Comparison of ENCODE assay signal across 14 cellular contexts in genomic region chr11:16784671-16785070, GRCh38.
"Had no signal": no experiment of that assay in that cellular context is flagged by ENCODE, and none has a peak within 500 bp of the region (broad histone marks: within the 10 kb centered on the region; RNA-seq: fewer than 3 reads in every experiment).

No MANE protein-coding gene starts in this region.

- H3K9me3 Mint-ChIP-seq: activated naive CD4-positive, alpha-beta T cell treated with anti-CD3 and anti-CD28 coated beads, Interleukin-2, amount 10 ng/mL, durations not matched to agents 7 days and 5 days; activated T-helper 2 cell treated with anti-CD3 and anti-CD28 coated beads, Interferon-gamma antibody, Interleukin-2, Interleukin-4, amounts not matched to agents 10 μg/mL and 5 μg/mL and 100 μg/mL, durations not matched to agents 14 hours and 24 hours and 36 hours; immature natural killer cell; mesothelial cell of epicardium; neural crest cell; stimulated activated naive CD8-positive, alpha-beta T cell treated with anti-CD3 and anti-CD28 coated beads, Interleukin-15, amount 100 ng/mL, for 72 hours had no signal

- H3K27ac Mint-ChIP-seq: activated naive CD4-positive, alpha-beta T cell treated with anti-CD3 and anti-CD28 coated beads, Interleukin-2, amount 10 ng/mL, durations not matched to agents 7 days and 5 days; activated T-helper 2 cell treated with anti-CD3 and anti-CD28 coated beads, Interferon-gamma antibody, Interleukin-2, Interleukin-4, amounts not matched to agents 10 μg/mL and 5 μg/mL and 100 μg/mL, durations not matched to agents 14 hours and 24 hours and 36 hours; immature natural killer cell; mesothelial cell of epicardium; stimulated activated naive CD8-positive, alpha-beta T cell treated with anti-CD3 and anti-CD28 coated beads, Interleukin-15, amount 100 ng/mL, for 72 hours had no signal

- H3K36me3 Mint-ChIP-seq: activated naive CD4-positive, alpha-beta T cell treated with anti-CD3 and anti-CD28 coated beads, Interleukin-2, amount 10 ng/mL, durations not matched to agents 7 days and 5 days; immature natural killer cell; mesothelial cell of epicardium had no signal

- H3K9me3 ChIP-seq: esophagus muscularis mucosa, lower lobe of right lung, ovary, sigmoid colon, spleen had no signal

- H3K27me3 ChIP-seq: dorsolateral prefrontal cortex, esophagus muscularis mucosa, ovary, sigmoid colon, spleen had no signal

- H3K27me3 Mint-ChIP-seq: stimulated activated naive CD8-positive, alpha-beta T cell treated with anti-CD3 and anti-CD28 coated beads, Interleukin-15, amount 100 ng/mL, for 72 hours had no signal

- H3K27ac ChIP-seq: dorsolateral prefrontal cortex, esophagus muscularis mucosa, lower lobe of right lung, ovary, sigmoid colon had no signal

- DNase-seq: activated naive CD4-positive, alpha-beta T cell treated with anti-CD3 and anti-CD28 coated beads, Interleukin-2, amount 10 ng/mL, durations not matched to agents 7 days and 5 days; dorsolateral prefrontal cortex; foreskin fibroblast; immature natural killer cell; lower lobe of right lung; ovary; stimulated activated naive CD8-positive, alpha-beta T cell treated with anti-CD3 and anti-CD28 coated beads, Interleukin-15, amount 100 ng/mL, for 72 hours; T-helper 2 cell had no signal

- H3K4me1 ChIP-seq: sigmoid colon had no signal

- H3K36me3 ChIP-seq: ovary, sigmoid colon, spleen had no signal

- H3K4me1 Mint-ChIP-seq: activated naive CD4-positive, alpha-beta T cell treated with anti-CD3 and anti-CD28 coated beads, Interleukin-2, amount 10 ng/mL, durations not matched to agents 7 days and 5 days; immature natural killer cell; stimulated activated naive CD8-positive, alpha-beta T cell treated with anti-CD3 and anti-CD28 coated beads, Interleukin-15, amount 100 ng/mL, for 72 hours had no signal

- H3K4me3 ChIP-seq: dorsolateral prefrontal cortex, esophagus muscularis mucosa, lower lobe of right lung, ovary, sigmoid colon, spleen had no signal

- H3K4me3 Mint-ChIP-seq: activated naive CD4-positive, alpha-beta T cell treated with anti-CD3 and anti-CD28 coated beads, Interleukin-2, amount 10 ng/mL, durations not matched to agents 7 days and 5 days; immature natural killer cell; mesothelial cell of epicardium; stimulated activated naive CD8-positive, alpha-beta T cell treated with anti-CD3 and anti-CD28 coated beads, Interleukin-15, amount 100 ng/mL, for 72 hours had no signal
